In the genomic region with DNA sequence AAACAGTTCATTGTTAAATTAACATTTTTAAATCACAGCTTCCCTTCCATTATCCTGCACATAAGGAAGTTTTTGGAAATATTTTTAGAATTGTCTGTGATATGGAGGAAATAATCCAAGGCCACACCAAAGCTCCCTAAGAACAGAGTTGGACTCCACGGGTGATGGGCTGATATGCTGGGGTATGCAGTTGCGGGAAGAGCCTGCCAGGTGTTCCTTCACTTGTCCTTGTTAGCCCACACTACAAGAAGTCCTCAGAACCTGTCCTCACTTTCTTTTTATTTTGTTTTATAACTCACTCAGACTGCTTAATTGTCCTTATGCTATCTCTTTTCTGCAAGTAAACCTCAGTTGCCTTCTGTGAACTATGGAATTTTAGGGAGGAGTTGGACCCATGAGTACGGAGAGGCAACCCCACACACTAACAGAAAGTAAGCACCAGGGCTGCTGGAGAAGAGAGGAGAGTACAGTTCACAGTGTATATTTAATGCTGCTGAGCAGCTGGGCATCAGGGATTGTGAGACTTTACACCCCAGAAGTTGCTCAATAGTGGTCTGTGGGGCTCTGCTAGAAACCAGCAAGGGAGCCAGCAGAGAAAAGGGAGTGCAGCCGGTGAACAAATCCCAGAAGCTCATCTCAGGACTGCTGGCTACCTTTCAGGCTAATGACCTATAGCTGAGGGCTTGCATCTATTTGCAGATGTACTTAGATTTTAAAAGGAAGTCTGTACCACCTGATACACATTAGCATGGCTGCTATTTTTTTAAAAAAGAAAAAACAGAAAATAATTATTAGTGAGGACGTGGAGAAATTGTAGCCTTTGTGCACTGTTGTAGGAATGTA, we compare ENCODE assay signal across 11 cellular contexts.
A peak's percentile ranks its signal among the peaks of the same experiment; 100 is the strongest.
DNase-seq lines count a peak whose midpoint lies in the region; ATAC-seq and TF ChIP-seq lines count a peak whose summit lies in the region.
"Had no signal": no experiment of that assay in that cellular context is flagged by ENCODE, and none has a peak within 500 bp of the region (broad histone marks: within the 10 kb centered on the region; RNA-seq: fewer than 3 reads in every experiment).

No MANE protein-coding gene starts in this region.

- DNase-seq in HL-60 (ENCODE audit: low read depth in 1 of 2, low spot score in 1 of 2), result peak; percentile 90 to 92
- no peak for DNase-seq in Right ventricle myocardium superior
- DNase-seq in smooth muscle cell (lab: John Stamatoyannopoulos, UW; ENCODE audit: unreplicated experiment), result no peak
- no peak for DNase-seq in amygdala (lab: John Stamatoyannopoulos, UW)
- DNase-seq in RPMI8226, result no peak
- DNase-seq: activated CD8-positive, alpha-beta memory T cell treated with anti-CD3 and anti-CD28 coated beads, Interleukin-2, amount 50 U/mL, for 4 hours; NCI-H526 treated with DMSO at 0.1 percent for 48 hours had no signal

- WGBS in smooth muscle cell (ENCODE audit: low lambda C conversion rate), result 73% methylated on average over 5 of the region's 5 CpGs

- no peaks in the 10 kb centered on the region for H3K36me3 ChIP-seq in smooth muscle cell (ENCODE audit: low read depth)
- H3K36me3 ChIP-seq: tibial artery had no signal

- no peak overlapping the region for H3K9ac ChIP-seq in smooth muscle cell (ENCODE audit: low read depth)

- peaks cover 3% of the 10 kb centered on the region for H3K4me1 ChIP-seq in smooth muscle cell (ENCODE audit: low read depth)

- 0 out of 2 replicates have a peak overlapping the region, but pooled peaks have one; percentile 0 for H3K4me3 ChIP-seq in HL-60 (replicated peaks; ENCODE audit: insufficient read depth, low read length)
- no peak overlapping the region for H3K4me3 ChIP-seq in smooth muscle cell
- H3K4me3 ChIP-seq: tibial artery had no signal

- H3K27ac ChIP-seq in HL-60 (replicated peaks) (peak overlapping the region; percentile 71), smooth muscle cell (ENCODE audit: low read depth) (peak overlapping the region; percentile 84)

- H4K20me1 ChIP-seq in smooth muscle cell (ENCODE audit: low read depth), result no peaks in the 10 kb centered on the region

- peak; percentile 26; the same call in 2 of the 3 replicates for ATAC-seq in SK-N-SH treated with all-trans-retinoic acid at 6 μM for 48 hours
- peak; percentile 72 for ATAC-seq in Right ventricle myocardium superior (ENCODE audit: poor library complexity)
- no peak for ATAC-seq in HG03342 (IDR thresholded peaks at IDR 0.05; ENCODE audit: unreplicated experiment)
- ATAC-seq in GM21576 (IDR thresholded peaks at IDR 0.05; ENCODE audit: unreplicated experiment), result no peak

- H2AFZ ChIP-seq in smooth muscle cell (ENCODE audit: low read depth), result no peak overlapping the region

- no peak for TF ChIP-seq CTCF in HL-60 (IDR thresholded peaks at IDR 0.05; ENCODE audit: insufficient read depth, low read length)
- TF ChIP-seq CTCF in smooth muscle cell (IDR thresholded peaks at IDR 0.05; ENCODE audit: borderline replicate concordance, insufficient read depth, poor library complexity, severe bottlenecking), result no peak

- intact Hi-C loops in Right ventricle myocardium superior (cut with DNase I), result no loop called here

- H3K9me3 ChIP-seq in smooth muscle cell (replicated peaks; ENCODE audit: low read depth), result no peaks in the 10 kb centered on the region
- H3K9me3 ChIP-seq: tibial artery had no signal

- H3K4me2 ChIP-seq in smooth muscle cell, result peak overlapping the region; percentile 7

- no peaks in the 10 kb centered on the region for H3K79me2 ChIP-seq in smooth muscle cell (ENCODE audit: low read depth)

- H3F3A ChIP-seq in smooth muscle cell (ENCODE audit: low read depth), result no peaks in the 10 kb centered on the region

- H3K27me3 ChIP-seq in HL-60 (ENCODE audit: insufficient read depth, poor library complexity, severe bottlenecking), result no peaks in the 10 kb centered on the region
- H3K27me3 ChIP-seq in smooth muscle cell (ENCODE audit: low read depth), result no peaks in the 10 kb centered on the region
- H3K27me3 ChIP-seq: tibial artery had no signal

TF ChIP-seq in SK-N-SH treated with all-trans-retinoic acid at 6 μM for 48 hours, 23 proteins besides CTCF, POLR2A, EP300 and RAD21:
- TF ChIP-seq SNAI2 (CRISPR knock-in tag; IDR thresholded peaks at IDR 0.05) (no peak), BACH2 (CRISPR knock-in tag; IDR thresholded peaks at IDR 0.05; ENCODE audit: borderline replicate concordance) (no peak), ZNF565 (CRISPR knock-in tag; conservative IDR thresholded peaks at IDR 0.05; ENCODE audit: low read depth) (no peak), ISL1 (CRISPR knock-in tag; IDR thresholded peaks at IDR 0.05) (no peak), ARNTL (CRISPR knock-in tag; IDR thresholded peaks at IDR 0.05; ENCODE audit: borderline replicate concordance, low read depth) (no peak), OSR1 (CRISPR knock-in tag; IDR thresholded peaks at IDR 0.05) (no peak), TSHZ2 (CRISPR knock-in tag; IDR thresholded peaks at IDR 0.05) (no peak)
- TF ChIP-seq, protein P1, sequence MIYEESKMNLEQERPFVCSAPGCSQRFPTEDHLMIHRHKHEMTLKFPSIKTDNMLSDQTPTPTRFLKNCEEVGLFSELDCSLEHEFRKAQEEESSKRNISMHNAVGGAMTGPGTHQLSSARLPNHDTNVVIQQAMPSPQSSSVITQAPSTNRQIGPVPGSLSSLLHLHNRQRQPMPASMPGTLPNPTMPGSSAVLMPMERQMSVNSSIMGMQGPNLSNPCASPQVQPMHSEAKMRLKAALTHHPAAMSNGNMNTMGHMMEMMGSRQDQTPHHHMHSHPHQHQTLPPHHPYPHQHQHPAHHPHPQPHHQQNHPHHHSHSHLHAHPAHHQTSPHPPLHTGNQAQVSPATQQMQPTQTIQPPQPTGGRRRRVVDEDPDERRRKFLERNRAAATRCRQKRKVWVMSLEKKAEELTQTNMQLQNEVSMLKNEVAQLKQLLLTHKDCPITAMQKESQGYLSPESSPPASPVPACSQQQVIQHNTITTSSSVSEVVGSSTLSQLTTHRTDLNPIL (CRISPR knock-in tag; IDR thresholded peaks at IDR 0.05; ENCODE audit: low read depth), result no peak
- TF ChIP-seq, protein P2, sequence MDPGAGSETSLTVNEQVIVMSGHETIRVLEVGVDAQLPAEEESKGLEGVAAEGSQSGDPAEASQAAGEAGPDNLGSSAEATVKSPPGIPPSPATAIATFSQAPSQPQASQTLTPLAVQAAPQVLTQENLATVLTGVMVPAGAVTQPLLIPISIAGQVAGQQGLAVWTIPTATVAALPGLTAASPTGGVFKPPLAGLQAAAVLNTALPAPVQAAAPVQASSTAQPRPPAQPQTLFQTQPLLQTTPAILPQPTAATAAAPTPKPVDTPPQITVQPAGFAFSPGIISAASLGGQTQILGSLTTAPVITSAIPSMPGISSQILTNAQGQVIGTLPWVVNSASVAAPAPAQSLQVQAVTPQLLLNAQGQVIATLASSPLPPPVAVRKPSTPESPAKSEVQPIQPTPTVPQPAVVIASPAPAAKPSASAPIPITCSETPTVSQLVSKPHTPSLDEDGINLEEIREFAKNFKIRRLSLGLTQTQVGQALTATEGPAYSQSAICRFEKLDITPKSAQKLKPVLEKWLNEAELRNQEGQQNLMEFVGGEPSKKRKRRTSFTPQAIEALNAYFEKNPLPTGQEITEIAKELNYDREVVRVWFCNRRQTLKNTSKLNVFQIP (CRISPR knock-in tag; IDR thresholded peaks at IDR 0.05; ENCODE audit: borderline replicate concordance, low read depth), result no peak

Comparison
In these comparisons a context has a peak if more than half of its experiments do, and no peak if none do; other contexts are left out.
1. DNase-seq: peak in HL-60 (2 of 2); none in Right ventricle myocardium superior (single experiment), smooth muscle cell (single experiment), amygdala (0 of 56) and RPMI8226 (single experiment).
2. ATAC-seq: peak in SK-N-SH treated with all-trans-retinoic acid at 6 μM for 48 hours (single experiment) and Right ventricle myocardium superior (single experiment); none in HG03342 (single experiment) and GM21576 (single experiment).